1 cellular context compared by ENCODE assay signal in genomic region chr19:8146877-8147575, GRCh38.
TF ChIP-seq lines count a peak whose summit lies in the region.

No MANE protein-coding gene starts in this region.

TF ChIP-seq in H1, 55 proteins besides CTCF, POLR2A, EP300 and RAD21:
- TF ChIP-seq ATF3 (IDR thresholded peaks at IDR 0.05; ENCODE audit: insufficient read depth, low read depth, low read length) (no peak), BCL11A (IDR thresholded peaks at IDR 0.05; ENCODE audit: low read depth in 2 of 2, low read length in 2 of 2) (no peak), SIN3A (conservative IDR thresholded peaks at IDR 0.05 in 1 of 2, IDR thresholded peaks at IDR 0.05 in 1 of 2; ENCODE audit: low read depth in 1 of 2, low read length in 2 of 2) (no peak), BRCA1 (IDR thresholded peaks at IDR 0.05; ENCODE audit: low read depth, low read length) (no peak), E2F6 (IDR thresholded peaks at IDR 0.05) (no peak), ASH2L (IDR thresholded peaks at IDR 0.05; ENCODE audit: low read length) (no peak), TAF7 (optimal IDR thresholded peaks at IDR 0.05; ENCODE audit: borderline replicate concordance, low read depth, low read length) (no peak), TAF1 (IDR thresholded peaks at IDR 0.05; ENCODE audit: low read depth, low read length) (no peak), BACH1 (IDR thresholded peaks at IDR 0.05; ENCODE audit: low read length) (no peak), HDAC6 (IDR thresholded peaks at IDR 0.05; ENCODE audit: low read depth, low read length) (no peak), KDM1A (IDR thresholded peaks at IDR 0.05; ENCODE audit: borderline replicate concordance, low read length) (no peak), TBP (IDR thresholded peaks at IDR 0.05; ENCODE audit: low read depth, low read length) (no peak), RFX5 (IDR thresholded peaks at IDR 0.05; ENCODE audit: borderline replicate concordance, low read depth, low read length) (no peak), CTBP2 (IDR thresholded peaks at IDR 0.05; ENCODE audit: borderline replicate concordance, insufficient read depth, insufficient read length, low read length) (no peak), SP4 (IDR thresholded peaks at IDR 0.05; ENCODE audit: low read length) (no peak)
